15 cellular contexts compared by ENCODE assay signal in genomic region chr5:20050262-20050661, GRCh38.
A peak's percentile ranks its signal among the peaks of the same experiment; 100 is the strongest.
DNase-seq lines count a peak whose midpoint lies in the region; ATAC-seq lines count a peak whose summit lies in the region.
"Had no signal": no experiment of that assay in that cellular context is flagged by ENCODE, and none has a peak within 500 bp of the region (broad histone marks: within the 10 kb centered on the region; RNA-seq: fewer than 3 reads in every experiment).

No MANE protein-coding gene starts in this region.

- in situ Hi-C loops in SK-MEL-5 (cut with HindIII; ENCODE audit: low pct_unique_long_range_greater_than_20kb, low sequenced_read_pairs): no loop called here

- DNase-seq in EH (ENCODE audit: low read depth) (peak; percentile 2), HCEC 1CT (peak; percentile 47), SK-MEL-5 (ENCODE audit: low read depth, low spot score) (peak; percentile 13), foreskin melanocyte (peak; percentile 28), anterior cingulate cortex (lab: John Stamatoyannopoulos, UW) (no peak), NCI-H2196 treated with DMSO at 0.1 percent for 48 hours (lab: John Stamatoyannopoulos, UW; ENCODE audit: unreplicated experiment) (no peak)
- DNase-seq: Caco-2; CD4-positive, CD25-positive, alpha-beta regulatory T cell; CD8-positive, alpha-beta T cell; DMS153; DND-41; GF-D8; GM23248 had no signal

- no peak for ATAC-seq in GM18873 (IDR thresholded peaks at IDR 0.05; ENCODE audit: low FRiP score, unreplicated experiment)
- no peak for ATAC-seq in HG03520 (IDR thresholded peaks at IDR 0.05; ENCODE audit: unreplicated experiment)
- ATAC-seq: CD8-positive, alpha-beta T cell had no signal

Comparison
In these comparisons a context has a peak if more than half of its experiments do, and no peak if none do; other contexts are left out.
1. DNase-seq: peak in EH (single experiment), HCEC 1CT (single experiment), SK-MEL-5 (single experiment) and foreskin melanocyte (single experiment); none in anterior cingulate cortex (0 of 58) and NCI-H2196 treated with DMSO at 0.1 percent for 48 hours (single experiment).